Comparison of ENCODE assay signal across 26 cellular contexts in genomic region chr12:131527736-131528135, GRCh38.
"Had no signal": no experiment of that assay in that cellular context is flagged by ENCODE, and none has a peak within 500 bp of the region (broad histone marks: within the 10 kb centered on the region; RNA-seq: fewer than 3 reads in every experiment).

No MANE protein-coding gene starts in this region.

- H3K4me3 ChIP-seq: left ventricle myocardium inferior, lung, neural progenitor cell, ovary, right atrium auricular region, right lobe of liver, smooth muscle cell, tibial nerve, uterus had no signal

- ATAC-seq: natural killer cell; right lobe of liver; stimulated activated memory B cell treated with anti-CD40 and anti-IgM and Interleukin-4, amounts not matched to agents 10 μg/mL and 1 μg/mL and 100 μg/mL, for 72 hours; stimulated activated naive CD8-positive, alpha-beta T cell treated with anti-CD3 and anti-CD28 coated beads, Interleukin-15, amount 100 ng/mL, for 72 hours had no signal

- DNase-seq: hippocampal formation; immature natural killer cell; left ventricle myocardium inferior; mesendoderm; naive B cell; natural killer cell; nephron progenitor cell; ovary; right lobe of liver; stimulated activated CD4-positive, alpha-beta T cell treated with anti-CD3 and anti-CD28 coated beads, Interleukin-1b, Interleukin-23, amount 100 ng/mL, for 48 hours; stimulated activated CD4-positive, alpha-beta T cell treated with anti-CD3 and anti-CD28 coated beads, Interleukin-2, amount 100 ng/mL, for 48 hours; stimulated activated CD4-positive, alpha-beta T cell treated with anti-CD3 and anti-CD28 coated beads, Interleukin-4, amount 100 ng/mL, for 4 hours; stimulated activated CD8-positive, alpha-beta memory T cell treated with anti-CD3 and anti-CD28 coated beads, Interleukin-4, amount 100 ng/mL, for 48 hours; stimulated activated naive CD4-positive, alpha-beta T cell treated with Interleukin-2 at 50 U/mL for 16 hours; stimulated activated naive CD8-positive, alpha-beta T cell treated with anti-CD3 and anti-CD28 coated beads, Interleukin-15, amount 100 ng/mL, for 72 hours; substantia nigra; uterus had no signal

- H3K27ac Mint-ChIP-seq: immature natural killer cell; mesothelial cell of epicardium; naive B cell; natural killer cell; nephron progenitor cell; neural progenitor cell; progenitor cell of endocrine pancreas; stimulated activated memory B cell treated with anti-CD40 and anti-IgM and Interleukin-4, amounts not matched to agents 10 μg/mL and 1 μg/mL and 100 μg/mL, for 72 hours; type B pancreatic cell had no signal

- H3K27ac ChIP-seq: left ventricle myocardium inferior, neural progenitor cell, ovary, right atrium auricular region, right lobe of liver, tibial nerve, uterus had no signal

- H3K9ac ChIP-seq: neural progenitor cell had no signal

- H3K4me2 ChIP-seq: neural progenitor cell, smooth muscle cell had no signal

- H3K4me1 Mint-ChIP-seq: immature natural killer cell; mesothelial cell of epicardium; naive B cell; natural killer cell; nephron progenitor cell; stimulated activated memory B cell treated with anti-CD40 and anti-IgM and Interleukin-4, amounts not matched to agents 10 μg/mL and 1 μg/mL and 100 μg/mL, for 72 hours; stimulated activated naive CD8-positive, alpha-beta T cell treated with anti-CD3 and anti-CD28 coated beads, Interleukin-15, amount 100 ng/mL, for 72 hours had no signal

- H3K36me3 Mint-ChIP-seq: immature natural killer cell; mesothelial cell of epicardium; naive B cell; natural killer cell; neural progenitor cell; stimulated activated memory B cell treated with anti-CD40 and anti-IgM and Interleukin-4, amounts not matched to agents 10 μg/mL and 1 μg/mL and 100 μg/mL, for 72 hours; type B pancreatic cell had no signal

- H3K4me3 Mint-ChIP-seq: immature natural killer cell; mesothelial cell of epicardium; naive B cell; natural killer cell; nephron progenitor cell; neural progenitor cell; stimulated activated memory B cell treated with anti-CD40 and anti-IgM and Interleukin-4, amounts not matched to agents 10 μg/mL and 1 μg/mL and 100 μg/mL, for 72 hours; stimulated activated naive CD8-positive, alpha-beta T cell treated with anti-CD3 and anti-CD28 coated beads, Interleukin-15, amount 100 ng/mL, for 72 hours; type B pancreatic cell had no signal

- H2AFZ ChIP-seq: neural progenitor cell had no signal

- H3K9me3 ChIP-seq: left ventricle myocardium inferior, ovary, right atrium auricular region, right lobe of liver, tibial nerve, uterus had no signal

- H3K27me3 ChIP-seq: neural progenitor cell, ovary, right atrium auricular region, right lobe of liver, uterus had no signal

- H3K4me1 ChIP-seq: left ventricle myocardium inferior, neural progenitor cell, right atrium auricular region, right lobe of liver, tibial nerve, uterus had no signal

- H3K9me3 Mint-ChIP-seq: immature natural killer cell; mesothelial cell of epicardium; natural killer cell; nephron progenitor cell; neural progenitor cell; stimulated activated memory B cell treated with anti-CD40 and anti-IgM and Interleukin-4, amounts not matched to agents 10 μg/mL and 1 μg/mL and 100 μg/mL, for 72 hours; stimulated activated naive CD8-positive, alpha-beta T cell treated with anti-CD3 and anti-CD28 coated beads, Interleukin-15, amount 100 ng/mL, for 72 hours; type B pancreatic cell had no signal
